In the genomic region with DNA sequence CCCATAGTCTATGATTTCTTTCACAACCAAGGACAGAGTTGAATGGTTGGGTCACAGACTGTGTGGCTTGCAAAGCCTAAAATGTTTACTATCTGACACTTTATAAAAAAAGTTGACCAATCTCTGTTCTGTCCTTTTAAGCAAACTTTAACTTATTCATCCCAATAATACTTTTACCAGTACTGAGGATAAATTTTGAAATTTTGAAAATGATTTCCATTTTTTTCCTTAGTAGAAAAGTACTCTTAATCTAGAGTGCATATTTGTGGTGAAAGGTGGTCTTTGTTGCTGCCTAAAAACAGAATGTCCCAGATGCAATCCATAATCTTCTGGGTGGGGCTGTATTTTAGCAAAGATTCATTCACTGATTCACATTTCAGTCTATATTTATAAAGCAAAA, we compare ENCODE assay signal across 26 cellular contexts.
"Had no signal": no experiment of that assay in that cellular context is flagged by ENCODE, and none has a peak within 500 bp of the region (broad histone marks: within the 10 kb centered on the region; RNA-seq: fewer than 3 reads in every experiment).

No MANE protein-coding gene starts in this region.

- DNase-seq: activated CD4-positive, alpha-beta memory T cell treated with anti-CD3 and anti-CD28 coated beads, Interleukin-2, amount 10 ng/mL, durations not matched to agents 7 days and 5 days; activated CD4-positive, alpha-beta T cell treated with anti-CD3 and anti-CD28 coated beads for 4 hours; activated CD4-positive, alpha-beta T cell treated with anti-CD3 and anti-CD28 coated beads, Interleukin-2, amount 10 ng/mL, durations not matched to agents 7 days and 5 days; activated CD4-positive, alpha-beta T cell treated with anti-CD3 and anti-CD28 coated beads, Interleukin-2, amount 50 U/mL, for 4 hours; activated CD4-positive, CD25-positive, alpha-beta regulatory T cell; activated CD4-positive, CD25-positive, alpha-beta regulatory T cell treated with anti-CD3 and anti-CD28 coated beads, Interleukin-2, amount 50 U/mL, for 72 hours; activated CD8-positive, alpha-beta memory T cell treated with anti-CD3 and anti-CD28 coated beads, Interleukin-2, amount 50 U/mL, for 48 hours; activated gamma-delta T cell; activated naive CD4-positive, alpha-beta T cell; activated naive CD4-positive, alpha-beta T cell treated with anti-CD3 and anti-CD28 coated beads, Interleukin-2, amount 10 ng/mL, durations not matched to agents 7 days and 5 days; activated naive CD8-positive, alpha-beta T cell treated with anti-CD3 and anti-CD28 coated beads, Interleukin-2, amount 10 ng/mL, durations not matched to agents 7 days and 5 days; activated T-cell treated with anti-CD3 and anti-CD28 coated beads for 4 hours; activated T-cell treated with anti-CD3 and anti-CD28 coated beads, Interleukin-2, amount 50 U/mL, for 24 hours; activated T-cell treated with anti-CD3 and anti-CD28 coated beads, Interleukin-2, amount 50 U/mL, for 72 hours; amniotic stem cell; anterior cingulate cortex; brain microvascular endothelial cell; dorsolateral prefrontal cortex; effector memory CD4-positive, alpha-beta T cell; endodermal cell; foreskin keratinocyte; gastrocnemius medialis; glutamatergic neuron; heart left ventricle; T-helper 2 cell had no signal

- H3K4me1 ChIP-seq: foreskin keratinocyte, gastrocnemius medialis, heart left ventricle had no signal

- H3K36me3 ChIP-seq: brain microvascular endothelial cell, gastrocnemius medialis, heart left ventricle had no signal

- H3K27me3 ChIP-seq: brain microvascular endothelial cell, dorsolateral prefrontal cortex, foreskin keratinocyte, gastrocnemius medialis, heart left ventricle had no signal

- H3K9me3 ChIP-seq: gastrocnemius medialis had no signal

- H3K27ac ChIP-seq: brain microvascular endothelial cell, coronary artery, dorsolateral prefrontal cortex, foreskin keratinocyte, gastrocnemius medialis, heart left ventricle had no signal

- H3K4me3 ChIP-seq: coronary artery, dorsolateral prefrontal cortex, gastrocnemius medialis, heart left ventricle had no signal
